In genomic region chr3:44561076-44561475, GRCh38 we compare ENCODE assay signal across 28 cellular contexts.
"Had no signal": no experiment of that assay in that cellular context is flagged by ENCODE, and none has a peak within 500 bp of the region (broad histone marks: within the 10 kb centered on the region; RNA-seq: fewer than 3 reads in every experiment).

No MANE protein-coding gene starts in this region.

- H3K27ac Mint-ChIP-seq: activated B cell treated with CpG ODN at 0.5 μM for 24 hours; activated naive CD8-positive, alpha-beta T cell; activated T-cell treated with anti-CD3 and anti-CD28 coated beads, Interleukin-2, amount 50 U/mL, for 72 hours; brain; natural killer cell; progenitor cell of endocrine pancreas; T-helper 1 cell treated with Interleukin-12 subunit alpha and Interleukin-12 subunit beta and Interleukin-4 antibody, amounts not matched to agents 30 μg/mL and 1 μg/mL, for 36 hours; type B pancreatic cell had no signal

- H3K4me3 Mint-ChIP-seq: activated B cell treated with CpG ODN at 0.5 μM for 24 hours; activated naive CD8-positive, alpha-beta T cell; activated T-cell treated with anti-CD3 and anti-CD28 coated beads, Interleukin-2, amount 50 U/mL, for 72 hours; brain; natural killer cell; T-helper 1 cell treated with Interleukin-12 subunit alpha and Interleukin-12 subunit beta and Interleukin-4 antibody, amounts not matched to agents 30 μg/mL and 1 μg/mL, for 36 hours; type B pancreatic cell had no signal

- DNase-seq: activated B cell treated with CpG ODN at 0.5 μM for 24 hours; activated naive CD4-positive, alpha-beta T cell treated with Interleukin-2 at 50 U/mL for 16 hours; activated T-cell treated with anti-CD3 and anti-CD28 coated beads for 4 hours; activated T-cell treated with anti-CD3 and anti-CD28 coated beads, Interleukin-2, amount 50 U/mL, for 72 hours; anterior cingulate cortex; cerebellar nuclear complex; colonic mucosa; dorsolateral prefrontal cortex; effector memory CD4-positive, alpha-beta T cell; islet precursor cell; left ventricle myocardium inferior; mesendoderm; natural killer cell; stimulated activated CD4-positive, alpha-beta T cell treated with anti-CD3 and anti-CD28 coated beads, Interleukin-12 subunit alpha, Interleukin-12 subunit beta, amount 100 ng/mL, for 4 hours; stimulated activated CD4-positive, alpha-beta T cell treated with anti-CD3 and anti-CD28 coated beads, Interleukin-4, amount 100 ng/mL, for 1 hour; stimulated activated naive CD8-positive, alpha-beta T cell treated with anti-CD3 and anti-CD28 coated beads, Interleukin-15, Interleukin-2, amounts not matched to agents 100 U/mL and 50 U/mL, for 24 hours; T-helper 9 cell had no signal

- H3K27me3 Mint-ChIP-seq: activated B cell treated with CpG ODN at 0.5 μM for 24 hours; activated naive CD8-positive, alpha-beta T cell; progenitor cell of endocrine pancreas; type B pancreatic cell had no signal

- H3K27ac ChIP-seq: cardiac muscle cell, colonic mucosa, dorsolateral prefrontal cortex, gastroesophageal sphincter, hepatocyte, left ventricle myocardium inferior, skin epidermis, thoracic aorta, vagina had no signal
